In genomic region chr11:77470504-77470903, GRCh38 we compare ENCODE assay signal across 13 cellular contexts. TPM values are rescaled to one million over a fixed set of nuclear protein-coding genes. Genes with fewer than 3 reads are reported as not detected.
A peak's percentile ranks its signal among the peaks of the same experiment; 100 is the strongest.
DNase-seq lines count a peak whose midpoint lies in the region; ATAC-seq, FAIRE-seq and TF ChIP-seq lines count a peak whose summit lies in the region.
"Had no signal": no experiment of that assay in that cellular context is flagged by ENCODE, and none has a peak within 500 bp of the region (broad histone marks: within the 10 kb centered on the region; RNA-seq: fewer than 3 reads in every experiment).

No MANE protein-coding gene starts in this region.

- H3K9me3 ChIP-seq in H9 (ENCODE audit: control insufficient read depth, low read depth, low read length) (no peaks in the 10 kb centered on the region), A673 (ENCODE audit: low read depth, low read length, poor library complexity, severe bottlenecking) (no peaks in the 10 kb centered on the region)

- H3K18ac ChIP-seq in H9 (ENCODE audit: insufficient read length, low read depth, low read length) = no peak overlapping the region

- H3K4me3 Mint-ChIP-seq in H9 (peak overlapping the region; percentile 83 to 96), nephron (peak overlapping the region; percentile 22 to 43 (median 30))
- peak overlapping the region in 3 of 10 donors; percentile 4 to 31 (median 12) for H3K4me3 Mint-ChIP-seq in naive thymus-derived CD8-positive, alpha-beta T cell
- H3K4me3 Mint-ChIP-seq: activated naive CD4-positive, alpha-beta T cell treated with anti-CD3 and anti-CD28 coated beads, Interleukin-2, amount 50 U/mL, for 24 hours; natural killer cell had no signal

- H3K4me1 Mint-ChIP-seq in H9 (peaks cover 59 to 65% of the 10 kb centered on the region in 2 experiments), nephron (peaks cover 16% of the 10 kb centered on the region)
- H3K4me1 Mint-ChIP-seq in naive thymus-derived CD8-positive, alpha-beta T cell = peaks cover 14 to 30% (median 23%) of the 10 kb centered on the region in 4 donors

- H3K4me2 ChIP-seq in H9 (ENCODE audit: insufficient read depth, insufficient read length, low read length) = peak overlapping the region; percentile 86

- no peak overlapping the region for H3T11ph ChIP-seq in H9 (ENCODE audit: low read length)

- no peak overlapping the region for H3K4me3 ChIP-seq in A673 (ENCODE audit: low read depth, low read length, poor library complexity, severe bottlenecking)

- no peak overlapping the region for H2BK5ac ChIP-seq in H9 (ENCODE audit: insufficient read length, low read length)

- no peaks in the 10 kb centered on the region for H3K36me3 ChIP-seq in A673 (ENCODE audit: insufficient read depth, low read length, poor library complexity, severe bottlenecking)

- no peaks in the 10 kb centered on the region for H3K9me3 Mint-ChIP-seq in H9
- no peaks in the 10 kb centered on the region for H3K9me3 Mint-ChIP-seq in nephron
- H3K9me3 Mint-ChIP-seq in naive thymus-derived CD8-positive, alpha-beta T cell = no peaks in the 10 kb centered on the region
- H3K9me3 Mint-ChIP-seq: activated naive CD4-positive, alpha-beta T cell treated with anti-CD3 and anti-CD28 coated beads, Interleukin-2, amount 50 U/mL, for 24 hours; natural killer cell had no signal

- H2AFZ ChIP-seq in H9 (ENCODE audit: low read length) = no peak overlapping the region

- H2BK15ac ChIP-seq in H9 (ENCODE audit: low read depth, low read length) = no peak overlapping the region

- no peak overlapping the region for H4K8ac ChIP-seq in H9 (replicated peaks; ENCODE audit: insufficient read length, low read depth, low read length)

- no peak overlapping the region for H3K9ac ChIP-seq in H9 (ENCODE audit: extremely low read depth, insufficient read length, low read length)

- no peaks in the 10 kb centered on the region for H3K79me1 ChIP-seq in H9 (ENCODE audit: insufficient read depth, low read depth, low read length, poor library complexity, severe bottlenecking)

- H3K79me2 ChIP-seq in H9 (ENCODE audit: insufficient read depth, low read length) = peaks cover 23% of the 10 kb centered on the region; the same call in 1 of the 2 replicates

- no peaks in the 10 kb centered on the region for H3K23me2 ChIP-seq in H9 (ENCODE audit: insufficient read length, low read depth, low read length, poor library complexity, severe bottlenecking)

- H3K27ac ChIP-seq in H9 (ENCODE audit: insufficient read length, low read depth, low read length) = peak overlapping the region; percentile 96
- no peak overlapping the region for H3K27ac ChIP-seq in A673 (ENCODE audit: low read depth, low read length, poor library complexity, severe bottlenecking)

- no peak overlapping the region for H4K91ac ChIP-seq in H9 (ENCODE audit: insufficient read length, low read depth, low read length)

- H3K4me1 ChIP-seq in H9 (ENCODE audit: insufficient read depth, low read length) (peaks cover 23% of the 10 kb centered on the region; the same call in 1 of the 2 replicates), A673 (ENCODE audit: insufficient read depth, low read length, poor library complexity, severe bottlenecking) (peaks cover 14% of the 10 kb centered on the region)

- H4K20me1 ChIP-seq in H9 (ENCODE audit: control insufficient read depth, insufficient read depth, insufficient read length) = no peaks in the 10 kb centered on the region

- H3K27me3 ChIP-seq in H9 (ENCODE audit: insufficient read depth, low read length) (no peaks in the 10 kb centered on the region), A673 (replicated peaks; ENCODE audit: insufficient read depth, low read depth, low read length, poor library complexity) (no peaks in the 10 kb centered on the region)

- H3K23ac ChIP-seq in H9 (ENCODE audit: insufficient read length, low read depth, low read length) = no peak overlapping the region

- H3K36me3 Mint-ChIP-seq in H9 (ENCODE audit: insufficient read depth in 1 of 3, low read depth in 3 of 3) = peaks cover 0 to 3% (median 0%) of the 10 kb centered on the region in 3 experiments; a peak in 2 of 7 replicates
- H3K36me3 Mint-ChIP-seq in nephron (ENCODE audit: low read depth) = no peaks in the 10 kb centered on the region
- no peaks in the 10 kb centered on the region for H3K36me3 Mint-ChIP-seq in naive thymus-derived CD8-positive, alpha-beta T cell
- H3K36me3 Mint-ChIP-seq: activated naive CD4-positive, alpha-beta T cell treated with anti-CD3 and anti-CD28 coated beads, Interleukin-2, amount 50 U/mL, for 24 hours; natural killer cell had no signal

- H2AK5ac ChIP-seq in H9 (ENCODE audit: insufficient read length, low read length) = no peak overlapping the region

- peak overlapping the region; percentile 79 to 98 (median 88) for H3K27ac Mint-ChIP-seq in H9
- peak overlapping the region in 2 of 3 experiments; percentile 5 to 11 for H3K27ac Mint-ChIP-seq in nephron
- peak overlapping the region in 3 of 10 donors; percentile 2 to 3 (median 3) for H3K27ac Mint-ChIP-seq in naive thymus-derived CD8-positive, alpha-beta T cell
- H3K27ac Mint-ChIP-seq: activated naive CD4-positive, alpha-beta T cell treated with anti-CD3 and anti-CD28 coated beads, Interleukin-2, amount 50 U/mL, for 24 hours; natural killer cell had no signal

- no peak overlapping the region for H2BK120ac ChIP-seq in H9 (ENCODE audit: low read depth, low read length, poor library complexity, severe bottlenecking)

- CTCF ChIA-PET in A673 (lab: Charles Lee) = interaction anchor here (0.5 to 0.6 kb wide), 2 partner anchors 38 to 147 kb away, joined by 3 to 8 read pairs; no protein-coding TSS in a partner anchor

- no peak overlapping the region for H2BK12ac ChIP-seq in H9 (ENCODE audit: insufficient read length, low read depth, low read length)

- no peak overlapping the region for H3K56ac ChIP-seq in H9 (ENCODE audit: insufficient read length, low read depth, low read length)

- WGBS in H9 (ENCODE audit: extremely low coverage, insufficient read length, low lambda C conversion rate) = no CpG with 5 or more reads among the region's 2 CpGs

- no peak overlapping the region for H2BK20ac ChIP-seq in H9 (ENCODE audit: low read depth, low read length, poor library complexity, severe bottlenecking)

- BruUV-seq in A673 (replicated peaks; lab: Mats Ljungman, UMichigan) = no TSS peak

- no peak overlapping the region for H3K14ac ChIP-seq in H9 (ENCODE audit: insufficient read depth, low read length)

- H3K27me3 Mint-ChIP-seq in H9 (ENCODE audit: low read depth) = no peaks in the 10 kb centered on the region
- H3K27me3 Mint-ChIP-seq in nephron (ENCODE audit: low read depth) = peaks cover 4% of the 10 kb centered on the region
- peaks cover 0 to 2% (median 0%) of the 10 kb centered on the region in 5 donors for H3K27me3 Mint-ChIP-seq in naive thymus-derived CD8-positive, alpha-beta T cell
- H3K27me3 Mint-ChIP-seq: activated naive CD4-positive, alpha-beta T cell treated with anti-CD3 and anti-CD28 coated beads, Interleukin-2, amount 50 U/mL, for 24 hours had no signal

- POLR2A ChIA-PET in A673 (lab: Charles Lee; ENCODE audit: low non-redundant PET) = no interaction called here
- POLR2A ChIA-PET in naive thymus-derived CD8-positive, alpha-beta T cell (lab: Charles Lee) = no interaction called here

- H4K5ac ChIP-seq in H9 (ENCODE audit: insufficient read length, low read depth, low read length) = no peak overlapping the region

- ATAC-seq in HG03045 (IDR thresholded peaks at IDR 0.05; ENCODE audit: unreplicated experiment) = no peak
- no peak for ATAC-seq in naive thymus-derived CD8-positive, alpha-beta T cell
- ATAC-seq: natural killer cell had no signal

- no peak for DNase-seq in GM18507 (ENCODE audit: extremely low spot score, insufficient read length, low read depth)
- DNase-seq in H9 = no peak
- peak; percentile 61 for DNase-seq in NCI-H526 treated with DMSO at 0.1 percent for 48 hours (lab: John Stamatoyannopoulos, UW)
- no peak for DNase-seq in A673 (ENCODE audit: low spot score)
- no peak for DNase-seq in germinal center (ENCODE audit: low spot score)
- DNase-seq in naive thymus-derived CD8-positive, alpha-beta T cell = no peak
- DNase-seq: hippocampal formation; natural killer cell; NCI-H1436 treated with DMSO at 0.1 percent for 48 hours; stimulated activated naive CD4-positive, alpha-beta T cell treated with Interleukin-2 at 50 U/mL for 16 hours had no signal

- H3K4ac ChIP-seq in H9 (ENCODE audit: low read depth, low read length) = no peak overlapping the region

- TF ChIP-seq CTCF in H9 (conservative IDR thresholded peaks at IDR 0.05) = no peak
- TF ChIP-seq CTCF in nephron (IDR thresholded peaks at IDR 0.05; ENCODE audit: unreplicated experiment in 3 of 3) = no peak
- TF ChIP-seq CTCF in A673 (conservative IDR thresholded peaks at IDR 0.05; ENCODE audit: low read depth, low read length) = no peak

- intact Hi-C loops in A673 (cut with micrococcal nuclease; ENCODE audit: unreplicated experiment) = no loop called here

- FAIRE-seq in GM18507 (lab: Jason Lieb, UNC) = peak; percentile 88

RNA-seq across cellular contexts. Expression of gene PAK1, which starts 3.4 kb away (rescaled TPM):
- total RNA-seq in H9 (2021) (120 and 122 TPM in 2 replicates), A673 (2021) (44.2 and 50.8 TPM in 2 replicates)
- total RNA-seq in naive thymus-derived CD8-positive, alpha-beta T cell = 10 to 100 TPM; 24.4 to 28.9 TPM
- 10 to 100 TPM; 17.2 to 24.2 (median 21.6) TPM for polyA plus RNA-seq in naive thymus-derived CD8-positive, alpha-beta T cell
